8 cellular contexts compared by ENCODE assay signal in genomic region chrX:131762802-131763234, GRCh38.
DNase-seq lines count a peak whose midpoint lies in the region; ATAC-seq and TF ChIP-seq lines count a peak whose summit lies in the region.

No MANE protein-coding gene starts in this region.

- H3K4me1 Mint-ChIP-seq in osteocyte (ENCODE audit: unreplicated experiment) = no peaks in the 10 kb centered on the region
- H3K4me1 Mint-ChIP-seq in T-helper 2 cell treated with Interferon-gamma antibody and Interleukin-4, amounts not matched to agents 5 μg/mL and 100 μg/mL, for 36 hours (ENCODE audit: low read depth) = no peaks in the 10 kb centered on the region

- H3K4me1 ChIP-seq in PC-9 (replicated peaks; ENCODE audit: insufficient read depth) = no peaks in the 10 kb centered on the region

- H3K27ac ChIP-seq in PC-9 = no peak overlapping the region

- no peaks in the 10 kb centered on the region for H3K79me2 ChIP-seq in PC-9 (ENCODE audit: low read depth)

- POLR2A ChIA-PET in PC-9 (lab: Charles Lee; ENCODE audit: unreplicated experiment) = no interaction called here

- H3K36me3 ChIP-seq in PC-9 (ENCODE audit: low read depth) = peaks cover 21% of the 10 kb centered on the region

- no peaks in the 10 kb centered on the region for H3F3A ChIP-seq in PC-9 (ENCODE audit: insufficient read depth, low read depth)

- H3K36me3 Mint-ChIP-seq in osteocyte (ENCODE audit: unreplicated experiment) = peaks cover 8% of the 10 kb centered on the region
- H3K36me3 Mint-ChIP-seq in T-helper 2 cell treated with Interferon-gamma antibody and Interleukin-4, amounts not matched to agents 5 μg/mL and 100 μg/mL, for 36 hours (ENCODE audit: low read depth) = peaks cover 17% of the 10 kb centered on the region

- H3K4me3 ChIP-seq in astrocyte of the spinal cord (ENCODE audit: low read depth, low read length) (peak overlapping the region; percentile 37), PC-9 (no peak overlapping the region)

- BruUV-seq in PC-9 (replicated peaks; lab: Mats Ljungman, UMichigan) = no TSS peak

- H3K9me3 ChIP-seq in PC-9 (ENCODE audit: insufficient read depth, low read depth) = no peaks in the 10 kb centered on the region; the same call in 1 of the 2 replicates

- H3K9me3 Mint-ChIP-seq in osteocyte (ENCODE audit: unreplicated experiment) = peaks cover 15% of the 10 kb centered on the region
- H3K9me3 Mint-ChIP-seq in T-helper 2 cell treated with Interferon-gamma antibody and Interleukin-4, amounts not matched to agents 5 μg/mL and 100 μg/mL, for 36 hours = no peaks in the 10 kb centered on the region

- DNase-seq in astrocyte of the spinal cord (ENCODE audit: low read depth, low spot score) = peak; percentile 82
- peak; percentile 64 for DNase-seq in osteocyte (ENCODE audit: extremely low spot score, unreplicated experiment)
- no peak for DNase-seq in PC-9
- DNase-seq in T-helper 2 cell treated with Interferon-gamma antibody and Interleukin-4, amounts not matched to agents 5 μg/mL and 100 μg/mL, for 36 hours (ENCODE audit: low spot score) = no peak
- no peak for DNase-seq in NCI-H2107 (lab: John Stamatoyannopoulos, UW)

- H3K27me3 Mint-ChIP-seq in osteocyte (ENCODE audit: unreplicated experiment) = no peaks in the 10 kb centered on the region
- no peaks in the 10 kb centered on the region for H3K27me3 Mint-ChIP-seq in T-helper 2 cell treated with Interferon-gamma antibody and Interleukin-4, amounts not matched to agents 5 μg/mL and 100 μg/mL, for 36 hours (ENCODE audit: low read depth)

- H3K27ac Mint-ChIP-seq in osteocyte (ENCODE audit: unreplicated experiment) = no peak overlapping the region
- no peak overlapping the region for H3K27ac Mint-ChIP-seq in T-helper 2 cell treated with Interferon-gamma antibody and Interleukin-4, amounts not matched to agents 5 μg/mL and 100 μg/mL, for 36 hours

- H3K4me2 ChIP-seq in PC-9 = no peak overlapping the region

- no peak overlapping the region for H2AFZ ChIP-seq in PC-9

- peak; percentile 48 for TF ChIP-seq CTCF in GM12873 (IDR thresholded peaks at IDR 0.05; ENCODE audit: insufficient read depth, low read depth, low read length, missing control alignments)
- peak; percentile 31 for TF ChIP-seq CTCF in astrocyte of the spinal cord (IDR thresholded peaks at IDR 0.05; ENCODE audit: low read depth, low read length)
- no peak for TF ChIP-seq CTCF in osteocyte (IDR thresholded peaks at IDR 0.05)
- no peak for TF ChIP-seq CTCF in PC-9 (conservative IDR thresholded peaks at IDR 0.05)

- ATAC-seq in HG02943 (IDR thresholded peaks at IDR 0.05; ENCODE audit: low read depth, unreplicated experiment) (peak; percentile 46), HG02642 (IDR thresholded peaks at IDR 0.05; ENCODE audit: poor library complexity, unreplicated experiment) (no peak)

- in situ Hi-C loops in astrocyte of the spinal cord (cut with HindIII; ENCODE audit: low sequenced_read_pairs) = no loop called here

- no peaks in the 10 kb centered on the region for H3K9me2 ChIP-seq in PC-9 (ENCODE audit: insufficient read depth)

- H4K20me1 ChIP-seq in PC-9 (ENCODE audit: insufficient read depth) = no peaks in the 10 kb centered on the region

- CTCF ChIA-PET in PC-9 (lab: Charles Lee) = no interaction called here

- H3K27me3 ChIP-seq in PC-9 (ENCODE audit: insufficient read depth, low read depth) = no peaks in the 10 kb centered on the region

- H3K4me3 Mint-ChIP-seq in osteocyte (ENCODE audit: unreplicated experiment) = no peak overlapping the region
- no peak overlapping the region for H3K4me3 Mint-ChIP-seq in T-helper 2 cell treated with Interferon-gamma antibody and Interleukin-4, amounts not matched to agents 5 μg/mL and 100 μg/mL, for 36 hours

- intact Hi-C loops in PC-9 (cut with micrococcal nuclease; ENCODE audit: unreplicated experiment) = no loop called here

Comparison
In these comparisons a context has a peak if more than half of its experiments do, and no peak if none do; other contexts are left out.
1. CTCF ChIP-seq: peak in GM12873 (single experiment) and astrocyte of the spinal cord (single experiment); none in osteocyte (single experiment) and PC-9 (single experiment).
2. DNase-seq: peak in astrocyte of the spinal cord (single experiment) and osteocyte (single experiment); none in PC-9 (0 of 2), T-helper 2 cell treated with Interferon-gamma antibody and Interleukin-4, amounts not matched to agents 5 μg/mL and 100 μg/mL, for 36 hours (single experiment) and NCI-H2107 (single experiment).